In the genomic region with DNA sequence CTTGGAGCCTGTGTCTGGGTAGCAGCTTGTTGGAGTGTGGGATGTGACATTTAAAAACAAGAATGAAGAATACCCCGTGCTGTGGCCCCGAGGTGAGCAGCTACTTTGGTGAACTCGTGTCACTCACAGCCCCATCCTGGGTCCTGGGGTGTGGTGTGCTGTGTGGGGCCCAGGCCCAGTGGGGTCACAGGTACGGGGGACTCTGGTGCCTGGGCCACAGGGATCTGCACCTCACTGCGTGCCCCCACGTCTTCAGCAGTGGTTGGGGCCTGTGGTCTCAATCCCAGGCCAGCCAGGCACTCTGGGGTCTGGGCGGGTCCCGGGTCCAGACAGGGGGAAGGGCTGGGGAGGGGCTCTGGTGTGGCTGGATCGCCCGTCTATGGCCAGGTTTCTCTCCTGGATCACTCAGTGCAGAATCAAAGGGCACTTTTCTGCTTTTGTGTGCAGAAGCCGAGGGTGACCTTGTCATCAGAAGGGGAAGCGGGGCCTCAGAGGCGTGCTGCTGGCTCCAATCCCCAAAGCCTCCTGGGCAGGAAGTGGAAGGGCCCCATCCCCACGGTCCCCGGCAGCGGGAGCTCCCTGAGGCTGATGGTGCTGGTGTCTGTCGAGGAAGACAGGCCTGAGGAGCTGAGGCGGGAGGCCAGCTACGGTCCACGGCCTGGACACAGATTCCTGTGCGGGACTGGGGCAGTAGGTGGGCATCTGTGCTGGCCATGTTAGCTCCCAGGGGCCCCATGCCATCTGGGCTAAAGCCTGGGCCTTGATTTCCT, we compare ENCODE assay signal across 1 cellular context.
TF ChIP-seq lines count a peak whose summit lies in the region.

No MANE protein-coding gene starts in this region.

TF ChIP-seq in HepG2, 621 proteins besides CTCF, POLR2A, EP300 and RAD21 (continued from another document):
- TF ChIP-seq, protein P1, sequence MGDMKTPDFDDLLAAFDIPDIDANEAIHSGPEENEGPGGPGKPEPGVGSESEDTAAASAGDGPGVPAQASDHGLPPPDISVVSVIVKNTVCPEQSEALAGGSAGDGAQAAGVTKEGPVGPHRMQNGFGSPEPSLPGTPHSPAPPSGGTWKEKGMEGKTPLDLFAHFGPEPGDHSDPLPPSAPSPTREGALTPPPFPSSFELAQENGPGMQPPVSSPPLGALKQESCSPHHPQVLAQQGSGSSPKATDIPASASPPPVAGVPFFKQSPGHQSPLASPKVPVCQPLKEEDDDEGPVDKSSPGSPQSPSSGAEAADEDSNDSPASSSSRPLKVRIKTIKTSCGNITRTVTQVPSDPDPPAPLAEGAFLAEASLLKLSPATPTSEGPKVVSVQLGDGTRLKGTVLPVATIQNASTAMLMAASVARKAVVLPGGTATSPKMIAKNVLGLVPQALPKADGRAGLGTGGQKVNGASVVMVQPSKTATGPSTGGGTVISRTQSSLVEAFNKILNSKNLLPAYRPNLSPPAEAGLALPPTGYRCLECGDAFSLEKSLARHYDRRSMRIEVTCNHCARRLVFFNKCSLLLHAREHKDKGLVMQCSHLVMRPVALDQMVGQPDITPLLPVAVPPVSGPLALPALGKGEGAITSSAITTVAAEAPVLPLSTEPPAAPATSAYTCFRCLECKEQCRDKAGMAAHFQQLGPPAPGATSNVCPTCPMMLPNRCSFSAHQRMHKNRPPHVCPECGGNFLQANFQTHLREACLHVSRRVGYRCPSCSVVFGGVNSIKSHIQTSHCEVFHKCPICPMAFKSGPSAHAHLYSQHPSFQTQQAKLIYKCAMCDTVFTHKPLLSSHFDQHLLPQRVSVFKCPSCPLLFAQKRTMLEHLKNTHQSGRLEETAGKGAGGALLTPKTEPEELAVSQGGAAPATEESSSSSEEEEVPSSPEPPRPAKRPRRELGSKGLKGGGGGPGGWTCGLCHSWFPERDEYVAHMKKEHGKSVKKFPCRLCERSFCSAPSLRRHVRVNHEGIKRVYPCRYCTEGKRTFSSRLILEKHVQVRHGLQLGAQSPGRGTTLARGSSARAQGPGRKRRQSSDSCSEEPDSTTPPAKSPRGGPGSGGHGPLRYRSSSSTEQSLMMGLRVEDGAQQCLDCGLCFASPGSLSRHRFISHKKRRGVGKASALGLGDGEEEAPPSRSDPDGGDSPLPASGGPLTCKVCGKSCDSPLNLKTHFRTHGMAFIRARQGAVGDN (CRISPR knock-in tag; IDR thresholded peaks at IDR 0.05): peak; percentile 100
- TF ChIP-seq TEAD2 (CRISPR knock-in tag; IDR thresholded peaks at IDR 0.05) (peak; percentile 71; the same call in 1 of the 2 replicates), ARID2 (CRISPR knock-in tag; IDR thresholded peaks at IDR 0.05; ENCODE audit: borderline replicate concordance) (peak; percentile 77; the same call in 1 of the 2 replicates), HHEX (CRISPR knock-in tag; IDR thresholded peaks at IDR 0.05) (no peak), MED8 (CRISPR knock-in tag; IDR thresholded peaks at IDR 0.05; ENCODE audit: insufficient replicate concordance) (peak; percentile 76), ZNF781 (CRISPR knock-in tag; IDR thresholded peaks at IDR 0.05; ENCODE audit: borderline replicate concordance, not compliant biosample characterization) (peak; percentile 59), KLF11 (CRISPR knock-in tag; IDR thresholded peaks at IDR 0.05) (0 out of 2 replicates have a peak, but pooled peaks have one; percentile 43), TP53 (CRISPR knock-in tag; conservative IDR thresholded peaks at IDR 0.05) (no peak), MED1 (CRISPR knock-in tag; IDR thresholded peaks at IDR 0.05) (peak; percentile 90), HCFC1 (IDR thresholded peaks at IDR 0.05; ENCODE audit: low read depth, low read length) (no peak), ZNF746 (CRISPR knock-in tag; IDR thresholded peaks at IDR 0.05) (peak; percentile 82), HOXD1 (CRISPR knock-in tag; IDR thresholded peaks at IDR 0.05) (no peak), ZNF703 (CRISPR knock-in tag; IDR thresholded peaks at IDR 0.05; ENCODE audit: borderline replicate concordance) (0 out of 2 replicates have a peak, but pooled peaks have one; percentile 58), KDM3A (CRISPR knock-in tag; IDR thresholded peaks at IDR 0.05; ENCODE audit: low read depth) (0 out of 2 replicates have a peak, but pooled peaks have one; percentile 54), ZNF335 (CRISPR knock-in tag; IDR thresholded peaks at IDR 0.05) (peak; percentile 41; the same call in 1 of the 2 replicates), CHD2 (IDR thresholded peaks at IDR 0.05; ENCODE audit: low read depth, low read length) (no peak), SOX6 (IDR thresholded peaks at IDR 0.05) (no peak), SOX6 (CRISPR knock-in tag; IDR thresholded peaks at IDR 0.05) (peak; percentile 90), SP4 (CRISPR knock-in tag; IDR thresholded peaks at IDR 0.05) (peak; percentile 60), ZNF580 (CRISPR knock-in tag; IDR thresholded peaks at IDR 0.05; ENCODE audit: borderline replicate concordance, low read depth) (peak; percentile 76; the same call in 1 of the 2 replicates), KLF9 (CRISPR knock-in tag; IDR thresholded peaks at IDR 0.05; ENCODE audit: low read depth) (no peak), KAT8 (CRISPR knock-in tag; IDR thresholded peaks at IDR 0.05) (peak; percentile 87; the same call in 1 of the 2 replicates)
- TF ChIP-seq, protein P2, sequence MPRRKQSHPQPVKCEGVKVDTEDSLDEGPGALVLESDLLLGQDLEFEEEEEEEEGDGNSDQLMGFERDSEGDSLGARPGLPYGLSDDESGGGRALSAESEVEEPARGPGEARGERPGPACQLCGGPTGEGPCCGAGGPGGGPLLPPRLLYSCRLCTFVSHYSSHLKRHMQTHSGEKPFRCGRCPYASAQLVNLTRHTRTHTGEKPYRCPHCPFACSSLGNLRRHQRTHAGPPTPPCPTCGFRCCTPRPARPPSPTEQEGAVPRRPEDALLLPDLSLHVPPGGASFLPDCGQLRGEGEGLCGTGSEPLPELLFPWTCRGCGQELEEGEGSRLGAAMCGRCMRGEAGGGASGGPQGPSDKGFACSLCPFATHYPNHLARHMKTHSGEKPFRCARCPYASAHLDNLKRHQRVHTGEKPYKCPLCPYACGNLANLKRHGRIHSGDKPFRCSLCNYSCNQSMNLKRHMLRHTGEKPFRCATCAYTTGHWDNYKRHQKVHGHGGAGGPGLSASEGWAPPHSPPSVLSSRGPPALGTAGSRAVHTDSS (CRISPR knock-in tag; conservative IDR thresholded peaks at IDR 0.05): 0 out of 2 replicates have a peak, but pooled peaks have one; percentile 24
